In genomic region chr2:241505086-241505780, GRCh38 we compare ENCODE assay signal across 29 cellular contexts. TPM values are rescaled to one million over a fixed set of nuclear protein-coding genes. Genes with fewer than 3 reads are reported as not detected.
DNase-seq lines count a peak whose midpoint lies in the region; ATAC-seq and TF ChIP-seq lines count a peak whose summit lies in the region.
"Had no signal": no experiment of that assay in that cellular context is flagged by ENCODE, and none has a peak within 500 bp of the region (broad histone marks: within the 10 kb centered on the region; RNA-seq: fewer than 3 reads in every experiment).

No MANE protein-coding gene starts in this region.

- H3K9me3 ChIP-seq in SK-N-SH = no peaks in the 10 kb centered on the region
- H3K9me3 ChIP-seq in HUES6 (ENCODE audit: control insufficient read depth, insufficient read depth, low read depth, low read length) = no peaks in the 10 kb centered on the region
- no peaks in the 10 kb centered on the region for H3K9me3 ChIP-seq in endodermal cell (ENCODE audit: control insufficient read depth, low read length)
- H3K9me3 ChIP-seq in gastrocnemius medialis = no peaks in the 10 kb centered on the region
- no peaks in the 10 kb centered on the region for H3K9me3 ChIP-seq in hepatocyte (ENCODE audit: low read depth)
- H3K9me3 ChIP-seq: gastroesophageal sphincter, transverse colon had no signal

- H3K27me3 ChIP-seq in SK-N-SH (ENCODE audit: insufficient read depth) (no peaks in the 10 kb centered on the region), HUES6 (ENCODE audit: control insufficient read depth, insufficient read depth, low read length) (peaks cover 7% of the 10 kb centered on the region), endodermal cell (ENCODE audit: control insufficient read depth, insufficient read depth, low read length, poor library complexity, severe bottlenecking) (no peaks in the 10 kb centered on the region), gastrocnemius medialis (no peaks in the 10 kb centered on the region), hepatocyte (no peaks in the 10 kb centered on the region)
- H3K27me3 ChIP-seq: gastroesophageal sphincter, transverse colon had no signal

- H3F3A ChIP-seq in SK-N-SH (replicated peaks; ENCODE audit: insufficient read depth) = no peaks in the 10 kb centered on the region

- POLR2A ChIA-PET in SK-N-SH (lab: Yijun Ruan, JAX) = no interaction called here

- no peak for TF ChIP-seq EP300 in SK-N-SH (IDR thresholded peaks at IDR 0.05; ENCODE audit: borderline replicate concordance in 1 of 2, low read depth in 1 of 2, low read length in 1 of 2)

- H3K4me2 ChIP-seq in SK-N-SH = no peak overlapping the region; the same call in 1 of the 2 replicates
- H3K4me2 ChIP-seq in hepatocyte = no peak overlapping the region

- ATAC-seq in SK-N-SH treated with all-trans-retinoic acid at 6 μM for 48 hours (no peak), gastrocnemius medialis (peak in 1 of 2 donors; percentile 4)
- ATAC-seq: esophagus mucosa; gastroesophageal sphincter; left cardiac atrium; stimulated activated naive CD8-positive, alpha-beta T cell treated with anti-CD3 and anti-CD28 coated beads, Interleukin-15, amount 100 ng/mL, for 72 hours had no signal

- no peaks in the 10 kb centered on the region for H3K9me2 ChIP-seq in SK-N-SH
- H3K9me2 ChIP-seq in hepatocyte (replicated peaks; ENCODE audit: insufficient read depth) = no peaks in the 10 kb centered on the region

- H3K36me3 Mint-ChIP-seq in endodermal cell (ENCODE audit: low read depth) = peaks cover 23% of the 10 kb centered on the region
- H3K36me3 Mint-ChIP-seq: naive B cell had no signal

- CTCF ChIA-PET in SK-N-SH (lab: Yijun Ruan, JAX) = interaction anchor here (1.2 kb wide), 1 partner anchor 94 kb away, joined by 4 read pairs; no protein-coding TSS in a partner anchor

- peaks cover 54% of the 10 kb centered on the region for H4K20me1 ChIP-seq in SK-N-SH (ENCODE audit: insufficient read depth)
- peaks cover 37% of the 10 kb centered on the region for H4K20me1 ChIP-seq in hepatocyte (ENCODE audit: insufficient read depth, poor library complexity, severe bottlenecking)

- no peak overlapping the region for H3K4me3 Mint-ChIP-seq in endodermal cell
- H3K4me3 Mint-ChIP-seq: activated CD4-positive, alpha-beta T cell treated with anti-CD3 and anti-CD28 coated beads, Interleukin-2, amount 10 ng/mL, durations not matched to agents 24 days and 14 days; B cell; stimulated activated naive CD8-positive, alpha-beta T cell treated with anti-CD3 and anti-CD28 coated beads, Interleukin-15, amount 100 ng/mL, for 72 hours had no signal

- H3K36me3 ChIP-seq in SK-N-SH (replicated peaks in 1 of 2; ENCODE audit: control insufficient read depth in 1 of 2, insufficient read depth in 2 of 2, low read length in 1 of 2) (peaks cover 0 to 8% of the 10 kb centered on the region in 2 experiments), HUES6 (ENCODE audit: control insufficient read depth, insufficient read depth, low read length) (peaks cover 30% of the 10 kb centered on the region), endodermal cell (ENCODE audit: control insufficient read depth, insufficient read depth, low read length) (peaks cover 29% of the 10 kb centered on the region), gastrocnemius medialis (peaks cover 0 to 11% of the 10 kb centered on the region in 2 donors), hepatocyte (replicated peaks; ENCODE audit: insufficient read depth, low read depth) (no peaks in the 10 kb centered on the region)
- H3K36me3 ChIP-seq: transverse colon had no signal

- DNase-seq in SK-N-SH (peak; percentile 8), endodermal cell (no peak), gastrocnemius medialis (peak in 1 of 2 donors; percentile 39), hepatocyte (ENCODE audit: low spot score) (no peak), glomerular visceral epithelial cell (ENCODE audit: extremely low spot score) (no peak)
- no peak for DNase-seq in central memory CD4-positive, alpha-beta T cell
- DNase-seq: activated CD4-positive, alpha-beta T cell treated with anti-CD3 and anti-CD28 coated beads, Interleukin-2, amount 10 ng/mL, durations not matched to agents 24 days and 14 days; activated CD8-positive, alpha-beta memory T cell treated with anti-CD3 and anti-CD28 coated beads, Interleukin-2, amount 50 U/mL, for 4 hours; activated gamma-delta T cell; amygdala; Calu3; left cardiac atrium; mesendoderm; MM.1S; naive B cell; NCI-H146; NCI-H2171; NCI-H69; Right ventricle myocardium superior; small intestine; stimulated activated CD4-positive, alpha-beta T cell treated with anti-CD3 and anti-CD28 coated beads, Interleukin-4, amount 100 ng/mL, for 1 hour; stimulated activated naive CD8-positive, alpha-beta T cell treated with anti-CD3 and anti-CD28 coated beads, Interleukin-15, amount 100 ng/mL, for 72 hours; transverse colon had no signal

- 90% methylated on average over 13 of the region's 15 CpGs for WGBS in SK-N-SH (ENCODE audit: low lambda C conversion rate)
- WGBS in endodermal cell (ENCODE audit: insufficient coverage in 1 of 2, insufficient read length in 1 of 2), 2 experiments = 92 to 93% methylated on average over 12 to 15 of the region's 15 CpGs
- 90% methylated on average over 15 of the region's 15 CpGs for WGBS in hepatocyte (ENCODE audit: low lambda C conversion rate, missing lambda C conversion rate)

- TF ChIP-seq RAD21 in SK-N-SH (IDR thresholded peaks at IDR 0.05; ENCODE audit: low read length) = no peak

- no peak for TF ChIP-seq POLR2A in gastrocnemius medialis (IDR thresholded peaks at IDR 0.05)

- no peak for TF ChIP-seq CTCF in SK-N-SH (IDR thresholded peaks at IDR 0.05)
- TF ChIP-seq CTCF in endodermal cell (conservative IDR thresholded peaks at IDR 0.05) = no peak
- TF ChIP-seq CTCF in gastrocnemius medialis (IDR thresholded peaks at IDR 0.05 in 4 of 5, conservative IDR thresholded peaks at IDR 0.05 in 1 of 5) = no peak
- TF ChIP-seq CTCF in hepatocyte (IDR thresholded peaks at IDR 0.05; ENCODE audit: poor library complexity) = no peak

- H3K27ac Mint-ChIP-seq in endodermal cell = peak overlapping the region; percentile 68
- H3K27ac Mint-ChIP-seq: activated CD4-positive, alpha-beta T cell treated with anti-CD3 and anti-CD28 coated beads, Interleukin-2, amount 10 ng/mL, durations not matched to agents 24 days and 14 days; B cell had no signal

- in situ Hi-C loops in gastrocnemius medialis (cut with MboI; ENCODE audit: low sequenced_read_pairs in 4 of 4) = no loop called here

- H3K4me1 Mint-ChIP-seq in endodermal cell = peaks cover 10% of the 10 kb centered on the region

- intact Hi-C loops in gastrocnemius medialis (cut with DNase I; ENCODE audit: low total_unique reads) = loop anchor here (2.0 to 5.0 kb wide), 7 partner anchors 107 to 508 kb away; partner anchors contain the start of genes FARP2 and SNED1

- H2AFZ ChIP-seq in SK-N-SH (ENCODE audit: low read depth) (no peak overlapping the region), hepatocyte (no peak overlapping the region)

- H3K27ac ChIP-seq in SK-N-SH (ENCODE audit: low read depth in 2 of 2, low read length in 1 of 2) (peak overlapping the region in 1 of 2 experiments; percentile 4; a peak in 1 of 4 replicates), HUES6 (ENCODE audit: low read depth, low read length) (no peak overlapping the region), endodermal cell (ENCODE audit: low read depth, low read length) (no peak overlapping the region), gastrocnemius medialis (peak overlapping the region; percentile 93 to 98 (median 96)), hepatocyte (no peak overlapping the region)
- H3K27ac ChIP-seq: 22Rv1, gastroesophageal sphincter, transverse colon had no signal

- H3K9ac ChIP-seq in SK-N-SH (no peak overlapping the region), HUES6 (ENCODE audit: low read length) (peak overlapping the region; percentile 17), endodermal cell (ENCODE audit: extremely low read depth, low read length, poor library complexity, severe bottlenecking) (no peak overlapping the region)

- H3K4me3 ChIP-seq in SK-N-SH (ENCODE audit: low read depth in 2 of 2, low read length in 1 of 2) (no peak overlapping the region), HUES6 (ENCODE audit: low read depth, low read length) (no peak overlapping the region), endodermal cell (ENCODE audit: low read length) (no peak overlapping the region), gastrocnemius medialis (peak overlapping the region; percentile 6 to 45 (median 18)), hepatocyte (no peak overlapping the region)
- H3K4me3 ChIP-seq: gastroesophageal sphincter, transverse colon had no signal

- H3K27me3 Mint-ChIP-seq in endodermal cell (ENCODE audit: insufficient read depth) = peaks cover 9% of the 10 kb centered on the region
- H3K27me3 Mint-ChIP-seq: activated CD4-positive, alpha-beta T cell treated with anti-CD3 and anti-CD28 coated beads, Interleukin-2, amount 10 ng/mL, durations not matched to agents 24 days and 14 days; B cell; naive B cell; stimulated activated naive CD8-positive, alpha-beta T cell treated with anti-CD3 and anti-CD28 coated beads, Interleukin-15, amount 100 ng/mL, for 72 hours had no signal

- H3K4me1 ChIP-seq in SK-N-SH (ENCODE audit: control insufficient read depth in 1 of 2, insufficient read depth in 2 of 2, low read depth in 1 of 2, low read length in 1 of 2) = peaks cover 7 to 32% of the 10 kb centered on the region in 2 experiments; a peak in 2 of 4 replicates
- peaks cover 28% of the 10 kb centered on the region for H3K4me1 ChIP-seq in HUES6 (ENCODE audit: control insufficient read depth, insufficient read depth, low read length)
- no peaks in the 10 kb centered on the region for H3K4me1 ChIP-seq in endodermal cell (ENCODE audit: control insufficient read depth, insufficient read depth, low read length)
- peaks cover 76 to 86% of the 10 kb centered on the region in 2 donors for H3K4me1 ChIP-seq in gastrocnemius medialis
- H3K4me1 ChIP-seq in hepatocyte (ENCODE audit: insufficient read depth) = peaks cover 20% of the 10 kb centered on the region

- peaks cover 74% of the 10 kb centered on the region for H3K79me2 ChIP-seq in SK-N-SH (ENCODE audit: insufficient read depth)
- peaks cover 71% of the 10 kb centered on the region for H3K79me2 ChIP-seq in hepatocyte

- no peaks in the 10 kb centered on the region for H3K9me3 Mint-ChIP-seq in endodermal cell
- H3K9me3 Mint-ChIP-seq: activated CD4-positive, alpha-beta T cell treated with anti-CD3 and anti-CD28 coated beads, Interleukin-2, amount 10 ng/mL, durations not matched to agents 24 days and 14 days; naive B cell; stimulated activated naive CD8-positive, alpha-beta T cell treated with anti-CD3 and anti-CD28 coated beads, Interleukin-15, amount 100 ng/mL, for 72 hours had no signal

RNA-seq across cellular contexts. Expression of gene STK25, which starts 3.2 kb away (rescaled TPM):
- polyA plus RNA-seq in SK-N-SH (2012; rRNA removed) (236 and 268 TPM in 2 replicates), hepatocyte (192 and 199 TPM in 2 replicates)
- polyA plus RNA-seq in SK-N-SH (2012; cell fraction: cytosol; rRNA removed) = 94.5 and 143 TPM in 2 replicates
- 855 and 923 TPM in 2 replicates for polyA plus RNA-seq in SK-N-SH (2012; cell fraction: nucleus; rRNA removed)
- total RNA-seq in endodermal cell (100 to 1,000 TPM; 226 to 252 TPM), gastrocnemius medialis (100 to 1,000 TPM; 407 to 555 (median 524) TPM), hepatocyte (177 and 183 TPM in 2 replicates)
- 213 TPM for polyA plus RNA-seq in endodermal cell (2013, experiment 1 of 2)
- polyA plus RNA-seq in endodermal cell (2013, experiment 2 of 2) = 205 TPM

RNA-seq across cellular contexts. Expression of gene BOK, which starts 53.3 kb away (rescaled TPM):
- polyA plus RNA-seq in SK-N-SH (2012; rRNA removed) = 1.7 and 1.9 TPM in 2 replicates
- 0.62 and 1.3 TPM in 2 replicates for polyA plus RNA-seq in SK-N-SH (2012; cell fraction: cytosol; rRNA removed)
- 2.8 and 3.1 TPM in 2 replicates for polyA plus RNA-seq in SK-N-SH (2012; cell fraction: nucleus; rRNA removed)
- 10 to 100 TPM; 23.4 to 24.5 TPM for total RNA-seq in endodermal cell
- polyA plus RNA-seq in endodermal cell (2013, experiment 1 of 2) = 14.1 TPM
- polyA plus RNA-seq in endodermal cell (2013, experiment 2 of 2) = 13.7 TPM
- total RNA-seq in gastrocnemius medialis = 1 to 10 TPM in 3 of 4 donors, under 1 TPM in 1; 0.92 to 4.7 (median 2.3) TPM
- 24.2 and 25.4 TPM in 2 replicates for total RNA-seq in hepatocyte
- 26.5 and 39.7 TPM in 2 replicates for polyA plus RNA-seq in hepatocyte

Comparison
In these comparisons a context has a peak if more than half of its experiments do, and no peak if none do; other contexts are left out.
1. H3K27ac ChIP-seq: peak in gastrocnemius medialis (4 of 4); none in HUES6 (single experiment), endodermal cell (single experiment) and hepatocyte (single experiment).
2. H3K4me3 ChIP-seq: peak in gastrocnemius medialis (4 of 4); none in SK-N-SH (0 of 2), HUES6 (single experiment), endodermal cell (single experiment) and hepatocyte (single experiment).